Comparison of ENCODE assay signal across 36 cellular contexts in the genomic region with DNA sequence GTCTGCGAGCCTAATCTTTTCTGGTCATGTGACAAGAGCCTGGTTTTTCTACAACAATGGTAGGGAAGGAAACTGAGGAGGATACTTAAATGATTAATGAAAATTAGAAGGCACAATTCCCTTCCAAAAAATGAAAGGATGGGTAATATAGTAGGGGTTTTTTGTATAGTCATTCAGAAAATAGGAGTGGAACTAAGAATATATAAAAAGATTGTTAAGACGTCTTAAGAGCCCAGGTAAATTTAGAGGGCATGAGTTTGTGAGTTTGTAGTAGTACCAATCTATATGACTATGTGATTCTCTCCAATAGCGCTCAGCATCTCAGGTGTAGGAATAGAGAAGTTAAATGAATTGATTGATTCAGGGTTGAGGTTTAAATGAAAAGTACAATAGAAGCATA.
"Had no signal": no experiment of that assay in that cellular context is flagged by ENCODE, and none has a peak within 500 bp of the region (broad histone marks: within the 10 kb centered on the region; RNA-seq: fewer than 3 reads in every experiment).

No MANE protein-coding gene starts in this region.

- H3K4me3 ChIP-seq: MG63 had no signal

- DNase-seq: Kasumi-1, MG63, MM.1S, MV-4-11, NCI-H1048, NCI-H1092, NCI-H1092 treated with DMSO at 0.1 percent for 48 hours, NCI-H1105, NCI-H1105 treated with DMSO at 0.1 percent for 48 hours, NCI-H1417, NCI-H1417 treated with DMSO at 0.1 percent for 48 hours, NCI-H1436, NCI-H1436 treated with DMSO at 0.1 percent for 48 hours, NCI-H146, NCI-H1694, NCI-H1694 treated with DMSO at 0.1 percent for 48 hours, NCI-H187, NCI-H187 treated with DMSO at 0.1 percent for 48 hours, NCI-H1930, NCI-H2029, NCI-H2029 treated with DMSO at 0.1 percent for 48 hours, NCI-H2081, NCI-H2081 treated with DMSO at 0.1 percent for 48 hours, NCI-H2107, NCI-H2171, NCI-H2171 treated with DMSO at 0.1 percent for 48 hours, NCI-H2227 treated with DMSO at 0.1 percent for 48 hours, NCI-H226, NCI-H345, NCI-H446, NCI-H446 treated with DMSO at 0.1 percent for 48 hours, NCI-H510A, NCI-H510A treated with DMSO at 0.1 percent for 48 hours, NCI-H524, NCI-H524 treated with DMSO at 0.1 percent for 48 hours, NCI-H526 had no signal

- H3K9me3 ChIP-seq: MG63 had no signal

- H3K36me3 ChIP-seq: MG63 had no signal

- H3K27me3 ChIP-seq: MG63 had no signal
